In the genomic region with DNA sequence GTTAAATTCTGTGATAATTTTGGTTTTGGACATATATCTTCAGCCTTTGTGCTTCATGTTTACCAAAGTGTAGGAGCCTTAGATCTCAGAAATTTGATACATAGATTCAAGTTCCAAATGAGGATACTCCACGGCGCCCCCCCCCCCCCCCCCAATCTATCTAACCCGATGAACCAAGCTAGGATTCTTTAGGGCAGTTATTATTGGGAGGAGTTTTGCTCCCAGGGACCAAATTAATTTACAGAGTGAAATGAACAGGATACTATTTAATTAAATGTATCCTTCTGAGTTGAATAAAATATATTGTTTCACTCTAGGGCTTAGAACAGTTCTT, we compare ENCODE assay signal across 1 cellular context.
TF ChIP-seq lines count a peak whose summit lies in the region.

No MANE protein-coding gene starts in this region.

TF ChIP-seq in HCT116, 20 proteins besides CTCF, POLR2A, EP300 and RAD21 (continued from another document):
- TF ChIP-seq, protein P1, sequence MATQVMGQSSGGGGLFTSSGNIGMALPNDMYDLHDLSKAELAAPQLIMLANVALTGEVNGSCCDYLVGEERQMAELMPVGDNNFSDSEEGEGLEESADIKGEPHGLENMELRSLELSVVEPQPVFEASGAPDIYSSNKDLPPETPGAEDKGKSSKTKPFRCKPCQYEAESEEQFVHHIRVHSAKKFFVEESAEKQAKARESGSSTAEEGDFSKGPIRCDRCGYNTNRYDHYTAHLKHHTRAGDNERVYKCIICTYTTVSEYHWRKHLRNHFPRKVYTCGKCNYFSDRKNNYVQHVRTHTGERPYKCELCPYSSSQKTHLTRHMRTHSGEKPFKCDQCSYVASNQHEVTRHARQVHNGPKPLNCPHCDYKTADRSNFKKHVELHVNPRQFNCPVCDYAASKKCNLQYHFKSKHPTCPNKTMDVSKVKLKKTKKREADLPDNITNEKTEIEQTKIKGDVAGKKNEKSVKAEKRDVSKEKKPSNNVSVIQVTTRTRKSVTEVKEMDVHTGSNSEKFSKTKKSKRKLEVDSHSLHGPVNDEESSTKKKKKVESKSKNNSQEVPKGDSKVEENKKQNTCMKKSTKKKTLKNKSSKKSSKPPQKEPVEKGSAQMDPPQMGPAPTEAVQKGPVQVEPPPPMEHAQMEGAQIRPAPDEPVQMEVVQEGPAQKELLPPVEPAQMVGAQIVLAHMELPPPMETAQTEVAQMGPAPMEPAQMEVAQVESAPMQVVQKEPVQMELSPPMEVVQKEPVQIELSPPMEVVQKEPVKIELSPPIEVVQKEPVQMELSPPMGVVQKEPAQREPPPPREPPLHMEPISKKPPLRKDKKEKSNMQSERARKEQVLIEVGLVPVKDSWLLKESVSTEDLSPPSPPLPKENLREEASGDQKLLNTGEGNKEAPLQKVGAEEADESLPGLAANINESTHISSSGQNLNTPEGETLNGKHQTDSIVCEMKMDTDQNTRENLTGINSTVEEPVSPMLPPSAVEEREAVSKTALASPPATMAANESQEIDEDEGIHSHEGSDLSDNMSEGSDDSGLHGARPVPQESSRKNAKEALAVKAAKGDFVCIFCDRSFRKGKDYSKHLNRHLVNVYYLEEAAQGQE (IDR thresholded peaks at IDR 0.05; ENCODE audit: low read depth), result no peak
